In genomic region chr10:21808525-21808924, GRCh38 we compare ENCODE assay signal across 1 cellular context.
TF ChIP-seq lines count a peak whose summit lies in the region.

No MANE protein-coding gene starts in this region.

TF ChIP-seq in K562, 482 proteins besides CTCF, POLR2A, EP300 and RAD21 (continued from another document):
- no peak for TF ChIP-seq MBD2 (IDR thresholded peaks at IDR 0.05; ENCODE audit: borderline replicate concordance, low read depth)
- TF ChIP-seq POLR2AphosphoS2 (IDR thresholded peaks at IDR 0.05; ENCODE audit: low read length) = no peak
- TF ChIP-seq CBFA2T3 (IDR thresholded peaks at IDR 0.05) = 0 out of 2 replicates have a peak, but pooled peaks have one; percentile 11
- TF ChIP-seq HNRNPL (IDR thresholded peaks at IDR 0.05; ENCODE audit: low read depth, low read length) = no peak
- TF ChIP-seq ZNF592 (IDR thresholded peaks at IDR 0.05) = peak; percentile 73
- TF ChIP-seq FOXK2 (conservative IDR thresholded peaks at IDR 0.05 in 1 of 2, IDR thresholded peaks at IDR 0.05 in 1 of 2; ENCODE audit: low read depth in 2 of 2) = no peak
- TF ChIP-seq SMAD4 (CRISPR knock-in tag; conservative IDR thresholded peaks at IDR 0.05) = 0 out of 2 replicates have a peak, but pooled peaks have one; percentile 16
- no peak for TF ChIP-seq CBX3 (IDR thresholded peaks at IDR 0.05; ENCODE audit: borderline replicate concordance in 1 of 2, low read length in 2 of 2)
- no peak for TF ChIP-seq ZBTB2 (IDR thresholded peaks at IDR 0.05)
TF ChIP-seq in K562: peak in this region for 7.
